Comparison of ENCODE assay signal across 16 cellular contexts in genomic region chr9:128061305-128061704, GRCh38. TPM values are rescaled to one million over a fixed set of nuclear protein-coding genes. Genes with fewer than 3 reads are reported as not detected.
DNase-seq lines count a peak whose midpoint lies in the region; ATAC-seq and TF ChIP-seq lines count a peak whose summit lies in the region.
"Had no signal": no experiment of that assay in that cellular context is flagged by ENCODE, and none has a peak within 500 bp of the region (broad histone marks: within the 10 kb centered on the region; RNA-seq: fewer than 3 reads in every experiment).

No MANE protein-coding gene starts in this region.

- H3K36me3 Mint-ChIP-seq in central memory CD8-positive, alpha-beta T cell (ENCODE audit: insufficient read depth): peaks cover 16% of the 10 kb centered on the region
- peaks cover 12% of the 10 kb centered on the region for H3K36me3 Mint-ChIP-seq in neural progenitor cell

- H3K79me2 ChIP-seq in neural progenitor cell (ENCODE audit: low read depth): peaks cover 7% of the 10 kb centered on the region

- peak overlapping the region; percentile 65 for H3K27ac Mint-ChIP-seq in central memory CD8-positive, alpha-beta T cell (ENCODE audit: low read depth)
- H3K27ac Mint-ChIP-seq in neural progenitor cell: peak overlapping the region; percentile 50

- H3K27me3 ChIP-seq in BLaER1 treated with 17β-estradiol and CSF1 and Interleukin-3, amounts not matched to agents 10 nM and 100 nM: no peaks in the 10 kb centered on the region
- H3K27me3 ChIP-seq in HUES6 (ENCODE audit: control insufficient read depth, insufficient read depth, low read length): no peaks in the 10 kb centered on the region
- no peaks in the 10 kb centered on the region for H3K27me3 ChIP-seq in neural progenitor cell
- H3K27me3 ChIP-seq: testis had no signal

- peak overlapping the region; percentile 86 to 100 (median 97) for H3K4me2 ChIP-seq in BLaER1 treated with 17β-estradiol and CSF1 and Interleukin-3, amounts not matched to agents 10 nM and 100 nM
- H3K4me2 ChIP-seq in neural progenitor cell: no peak overlapping the region

- peaks cover 28% of the 10 kb centered on the region for H3K4me1 Mint-ChIP-seq in central memory CD8-positive, alpha-beta T cell
- peaks cover 26% of the 10 kb centered on the region for H3K4me1 Mint-ChIP-seq in neural progenitor cell

- peaks cover 4 to 14% (median 8%) of the 10 kb centered on the region in 11 experiments; a peak in 12 of 22 replicates for H3K36me3 ChIP-seq in BLaER1 treated with 17β-estradiol and CSF1 and Interleukin-3, amounts not matched to agents 10 nM and 100 nM
- peaks cover 11% of the 10 kb centered on the region for H3K36me3 ChIP-seq in HUES6 (ENCODE audit: control insufficient read depth, insufficient read depth, low read length)
- H3K36me3 ChIP-seq in neural progenitor cell: no peaks in the 10 kb centered on the region

- H3K4me1 ChIP-seq in BLaER1 treated with 17β-estradiol and CSF1 and Interleukin-3, amounts not matched to agents 10 nM and 100 nM: peaks cover 65 to 99% (median 88%) of the 10 kb centered on the region in 10 experiments
- H3K4me1 ChIP-seq in HUES6 (ENCODE audit: control insufficient read depth, insufficient read depth, low read length) (peaks cover 17% of the 10 kb centered on the region), neural progenitor cell (peaks cover 14% of the 10 kb centered on the region)

- no peak for ATAC-seq in central memory CD8-positive, alpha-beta T cell (replicated peaks; ENCODE audit: extremely low read depth, poor library complexity, severe bottlenecking)
- no peak for ATAC-seq in HG03460 (IDR thresholded peaks at IDR 0.05; ENCODE audit: unreplicated experiment)
- ATAC-seq: HCT116, Right ventricle myocardium inferior had no signal

- no peaks in the 10 kb centered on the region for H3K27me3 Mint-ChIP-seq in central memory CD8-positive, alpha-beta T cell
- peaks cover 2% of the 10 kb centered on the region for H3K27me3 Mint-ChIP-seq in neural progenitor cell (ENCODE audit: insufficient read depth, low read depth)

- DNase-seq in central memory CD8-positive, alpha-beta T cell (ENCODE audit: low spot score in 2 of 2): no peak
- no peak for DNase-seq in neural progenitor cell (ENCODE audit: low spot score)
- no peak for DNase-seq in GM20000 (ENCODE audit: low spot score)
- no peak for DNase-seq in SKM-1 (lab: John Stamatoyannopoulos, UW; ENCODE audit: unreplicated experiment)
- DNase-seq in posterior vena cava (ENCODE audit: low spot score): no peak
- DNase-seq: Caco-2; erythroblast; NCI-H345; occipital lobe; stimulated activated CD4-positive, alpha-beta T cell treated with anti-CD3 and anti-CD28 coated beads, Interleukin-2, amount 100 ng/mL, for 48 hours; testis had no signal

- peaks cover 0 to 6% (median 0%) of the 10 kb centered on the region in 11 experiments; a peak in 4 of 22 replicates for H3K9me3 ChIP-seq in BLaER1 treated with 17β-estradiol and CSF1 and Interleukin-3, amounts not matched to agents 10 nM and 100 nM (replicated peaks in 1 of 11)
- H3K9me3 ChIP-seq in HUES6 (ENCODE audit: control insufficient read depth, insufficient read depth, low read depth, low read length): no peaks in the 10 kb centered on the region
- no peaks in the 10 kb centered on the region for H3K9me3 ChIP-seq in neural progenitor cell (ENCODE audit: low read depth)
- H3K9me3 ChIP-seq: Caco-2, testis had no signal

- peaks cover 21% of the 10 kb centered on the region for H3F3A ChIP-seq in neural progenitor cell (ENCODE audit: low read depth)

- H3K9me3 Mint-ChIP-seq in central memory CD8-positive, alpha-beta T cell: no peaks in the 10 kb centered on the region
- peaks cover 3% of the 10 kb centered on the region for H3K9me3 Mint-ChIP-seq in neural progenitor cell

- peak overlapping the region; percentile 56 to 99 (median 97) for H3K27ac ChIP-seq in BLaER1 treated with 17β-estradiol and CSF1 and Interleukin-3, amounts not matched to agents 10 nM and 100 nM
- H3K27ac ChIP-seq in HUES6 (ENCODE audit: low read depth, low read length) (no peak overlapping the region; the same call in 1 of the 2 replicates), neural progenitor cell (no peak overlapping the region)

- H3K4me3 Mint-ChIP-seq in central memory CD8-positive, alpha-beta T cell: peak overlapping the region; percentile 49
- H3K4me3 Mint-ChIP-seq in neural progenitor cell: no peak overlapping the region

- peak overlapping the region; percentile 68 to 97 (median 86) for H3K9ac ChIP-seq in BLaER1 treated with 17β-estradiol and CSF1 and Interleukin-3, amounts not matched to agents 10 nM and 100 nM
- H3K9ac ChIP-seq in HUES6 (ENCODE audit: low read length) (peak overlapping the region; percentile 48), neural progenitor cell (no peak overlapping the region)

- no peaks in the 10 kb centered on the region for H4K20me1 ChIP-seq in BLaER1 treated with 17β-estradiol and CSF1 and Interleukin-3, amounts not matched to agents 10 nM and 100 nM
- no peaks in the 10 kb centered on the region for H4K20me1 ChIP-seq in neural progenitor cell (ENCODE audit: low read depth)

- no peak overlapping the region for H2AFZ ChIP-seq in neural progenitor cell (replicated peaks)

- H3K4me3 ChIP-seq in BLaER1 treated with 17β-estradiol and CSF1 and Interleukin-3, amounts not matched to agents 10 nM and 100 nM: peak overlapping the region; percentile 18 to 98 (median 42); a peak in 18 of 20 replicates
- no peak overlapping the region for H3K4me3 ChIP-seq in HUES6 (ENCODE audit: low read depth, low read length)
- H3K4me3 ChIP-seq in neural progenitor cell: no peak overlapping the region
- H3K4me3 ChIP-seq: testis had no signal

- no peak for TF ChIP-seq CTCF in neural progenitor cell (IDR thresholded peaks at IDR 0.05)
- TF ChIP-seq CTCF in GM20000 (IDR thresholded peaks at IDR 0.05; ENCODE audit: extremely low read depth, missing control alignments): no peak

- intact Hi-C loops in posterior vena cava (cut with DNase I): no loop called here

RNA-seq across cellular contexts. Expression of gene NAIF1, which starts 5.8 kb away (rescaled TPM):
- total RNA-seq in neural progenitor cell (ENCODE audit: low replicate concordance) (8.4 and 9.5 TPM in 2 replicates), posterior vena cava (1 to 10 TPM; 6.0 to 7.1 TPM)

RNA-seq across cellular contexts. Expression of gene SLC25A25, which starts 6.7 kb away (rescaled TPM):
- total RNA-seq in neural progenitor cell (ENCODE audit: low replicate concordance) (8.5 and 15.7 TPM in 2 replicates), posterior vena cava (10 to 100 TPM; 22.9 to 35.2 TPM)

Comparison
In these comparisons a context has a peak if more than half of its experiments do, and no peak if none do; other contexts are left out.
1. H3K27ac ChIP-seq: peak in BLaER1 treated with 17β-estradiol and CSF1 and Interleukin-3, amounts not matched to agents 10 nM and 100 nM (11 of 11); none in HUES6 (single experiment) and neural progenitor cell (single experiment).
2. H3K4me3 ChIP-seq: peak in BLaER1 treated with 17β-estradiol and CSF1 and Interleukin-3, amounts not matched to agents 10 nM and 100 nM (10 of 10); none in HUES6 (single experiment) and neural progenitor cell (single experiment).